8 cellular contexts compared by ENCODE assay signal in genomic region chr3:12484983-12485327, GRCh38. TPM values are rescaled to one million over a fixed set of nuclear protein-coding genes. Genes with fewer than 3 reads are reported as not detected.
DNase-seq lines count a peak whose midpoint lies in the region; FAIRE-seq and TF ChIP-seq lines count a peak whose summit lies in the region.

No MANE protein-coding gene starts in this region.

- intact Hi-C loops in activated CD4-positive, alpha-beta T cell treated with anti-CD3 and anti-CD28 coated beads, Interleukin-2, amount 10 ng/mL, durations not matched to agents 24 days and 14 days (cut with micrococcal nuclease), result loop anchor here (1.0 to 10.0 kb wide), 6 partner anchors 72 to 1690 kb away; partner anchors contain the start of genes LSM3, MKRN2, PPARG and RAF1
- intact Hi-C loops in activated T-helper 2 cell treated with anti-CD3 and anti-CD28 coated beads, Interferon-gamma antibody, Interleukin-2, Interleukin-4, amounts not matched to agents 10 μg/mL and 5 μg/mL and 100 μg/mL, durations not matched to agents 14 hours and 24 hours and 36 hours (cut with micrococcal nuclease), result loop anchor here (1.0 to 5.0 kb wide), 9 partner anchors 63 to 350 kb away; partner anchors contain the start of genes MKRN2, PPARG and RAF1
- intact Hi-C loops in kidney (cut with DNase I), result no loop called here

- H3K27ac ChIP-seq in kidney (ENCODE audit: low read depth in 2 of 2, low read length in 2 of 2) (no peak overlapping the region), thymus (ENCODE audit: low read depth) (peak overlapping the region; percentile 86)

- H3K27me3 Mint-ChIP-seq in activated CD4-positive, alpha-beta T cell treated with anti-CD3 and anti-CD28 coated beads, Interleukin-2, amount 10 ng/mL, durations not matched to agents 24 days and 14 days, result no peaks in the 10 kb centered on the region
- no peaks in the 10 kb centered on the region for H3K27me3 Mint-ChIP-seq in activated T-helper 2 cell treated with anti-CD3 and anti-CD28 coated beads, Interferon-gamma antibody, Interleukin-2, Interleukin-4, amounts not matched to agents 10 μg/mL and 5 μg/mL and 100 μg/mL, durations not matched to agents 14 hours and 24 hours and 36 hours (ENCODE audit: low read depth)

- WGBS in thymus, result 17% methylated on average over 5 of the region's 5 CpGs

- peaks cover 8 to 14% of the 10 kb centered on the region in 2 donors for H3K4me1 ChIP-seq in kidney (ENCODE audit: control insufficient read depth in 1 of 2, insufficient read depth in 1 of 2, low read depth in 1 of 2, low read length in 2 of 2)
- H3K4me1 ChIP-seq in thymus (ENCODE audit: control insufficient read depth, insufficient read depth, low read length), result peaks cover 19% of the 10 kb centered on the region

- no peaks in the 10 kb centered on the region for H3K9me3 Mint-ChIP-seq in activated CD4-positive, alpha-beta T cell treated with anti-CD3 and anti-CD28 coated beads, Interleukin-2, amount 10 ng/mL, durations not matched to agents 24 days and 14 days
- H3K9me3 Mint-ChIP-seq in activated T-helper 2 cell treated with anti-CD3 and anti-CD28 coated beads, Interferon-gamma antibody, Interleukin-2, Interleukin-4, amounts not matched to agents 10 μg/mL and 5 μg/mL and 100 μg/mL, durations not matched to agents 14 hours and 24 hours and 36 hours, result no peaks in the 10 kb centered on the region

- peaks cover 4% of the 10 kb centered on the region for H3K36me3 Mint-ChIP-seq in activated CD4-positive, alpha-beta T cell treated with anti-CD3 and anti-CD28 coated beads, Interleukin-2, amount 10 ng/mL, durations not matched to agents 24 days and 14 days (ENCODE audit: low read depth)
- peaks cover 9% of the 10 kb centered on the region for H3K36me3 Mint-ChIP-seq in activated T-helper 2 cell treated with anti-CD3 and anti-CD28 coated beads, Interferon-gamma antibody, Interleukin-2, Interleukin-4, amounts not matched to agents 10 μg/mL and 5 μg/mL and 100 μg/mL, durations not matched to agents 14 hours and 24 hours and 36 hours (ENCODE audit: low read depth)

- H3K9me3 ChIP-seq in kidney (ENCODE audit: control insufficient read depth in 1 of 2, low read length in 2 of 2), result no peaks in the 10 kb centered on the region
- no peaks in the 10 kb centered on the region for H3K9me3 ChIP-seq in thymus (ENCODE audit: control insufficient read depth)

- no peak for FAIRE-seq in kidney (lab: Jason Lieb, UNC)

- H3K4me1 Mint-ChIP-seq in activated CD4-positive, alpha-beta T cell treated with anti-CD3 and anti-CD28 coated beads, Interleukin-2, amount 10 ng/mL, durations not matched to agents 24 days and 14 days, result peaks cover 24% of the 10 kb centered on the region
- peaks cover 32% of the 10 kb centered on the region for H3K4me1 Mint-ChIP-seq in activated T-helper 2 cell treated with anti-CD3 and anti-CD28 coated beads, Interferon-gamma antibody, Interleukin-2, Interleukin-4, amounts not matched to agents 10 μg/mL and 5 μg/mL and 100 μg/mL, durations not matched to agents 14 hours and 24 hours and 36 hours (ENCODE audit: low read depth)

- H3K27ac Mint-ChIP-seq in activated CD4-positive, alpha-beta T cell treated with anti-CD3 and anti-CD28 coated beads, Interleukin-2, amount 10 ng/mL, durations not matched to agents 24 days and 14 days, result peak overlapping the region; percentile 97
- H3K27ac Mint-ChIP-seq in activated T-helper 2 cell treated with anti-CD3 and anti-CD28 coated beads, Interferon-gamma antibody, Interleukin-2, Interleukin-4, amounts not matched to agents 10 μg/mL and 5 μg/mL and 100 μg/mL, durations not matched to agents 14 hours and 24 hours and 36 hours, result peak overlapping the region; percentile 91

- H3K36me3 ChIP-seq in kidney (ENCODE audit: control insufficient read depth in 1 of 2, insufficient read depth in 2 of 2, low read length in 2 of 2) (no peaks in the 10 kb centered on the region), thymus (ENCODE audit: control insufficient read depth, insufficient read depth) (no peaks in the 10 kb centered on the region)

- TF ChIP-seq CTCF in kidney (IDR thresholded peaks at IDR 0.05; ENCODE audit: borderline replicate concordance, extremely low read depth, insufficient read depth), result no peak

- H3K27me3 ChIP-seq in thymus (ENCODE audit: control insufficient read depth, insufficient read depth), result no peaks in the 10 kb centered on the region

- H3K4me3 ChIP-seq in kidney (ENCODE audit: low read length in 2 of 2) (peak overlapping the region; percentile 70 to 74), thymus (ENCODE audit: low read length) (peak overlapping the region; percentile 82)

- H3K9ac ChIP-seq in kidney (ENCODE audit: low read length in 2 of 2), result peak overlapping the region; percentile 28 to 67

- H3K4me3 Mint-ChIP-seq in activated CD4-positive, alpha-beta T cell treated with anti-CD3 and anti-CD28 coated beads, Interleukin-2, amount 10 ng/mL, durations not matched to agents 24 days and 14 days, result peak overlapping the region; percentile 94
- H3K4me3 Mint-ChIP-seq in activated T-helper 2 cell treated with anti-CD3 and anti-CD28 coated beads, Interferon-gamma antibody, Interleukin-2, Interleukin-4, amounts not matched to agents 10 μg/mL and 5 μg/mL and 100 μg/mL, durations not matched to agents 14 hours and 24 hours and 36 hours (ENCODE audit: low read depth), result peak overlapping the region; percentile 93

- DNase-seq in activated CD4-positive, alpha-beta T cell treated with anti-CD3 and anti-CD28 coated beads, Interleukin-2, amount 10 ng/mL, durations not matched to agents 24 days and 14 days, result no peak
- no peak for DNase-seq in activated CD4-positive, alpha-beta T cell treated with anti-CD3 and anti-CD28 coated beads for 4 hours
- no peak for DNase-seq in activated T-helper 2 cell treated with anti-CD3 and anti-CD28 coated beads, Interferon-gamma antibody, Interleukin-2, Interleukin-4, amounts not matched to agents 10 μg/mL and 5 μg/mL and 100 μg/mL, durations not matched to agents 14 hours and 24 hours and 36 hours (ENCODE audit: low spot score)
- DNase-seq in kidney (no peak), OCI-M2 (lab: John Stamatoyannopoulos, UW; ENCODE audit: unreplicated experiment) (no peak), GM19240 (ENCODE audit: insufficient read length, low spot score) (no peak)
- no peak for DNase-seq in effector CD4-positive, alpha-beta T cell

RNA-seq across cellular contexts. Expression of gene TSEN2, which starts 0.7 kb away (rescaled TPM):
- 30.5 and 39.3 TPM in 2 replicates for total RNA-seq in activated CD4-positive, alpha-beta T cell treated with anti-CD3 and anti-CD28 coated beads, Interleukin-2, amount 10 ng/mL, durations not matched to agents 24 days and 14 days
- 23.6 and 28.5 TPM in 2 replicates for total RNA-seq in activated T-helper 2 cell treated with anti-CD3 and anti-CD28 coated beads, Interferon-gamma antibody, Interleukin-2, Interleukin-4, amounts not matched to agents 10 μg/mL and 5 μg/mL and 100 μg/mL, durations not matched to agents 14 hours and 24 hours and 36 hours
- total RNA-seq in kidney, result 20.7 TPM
- 10.3 TPM for polyA plus RNA-seq in kidney (ENCODE audit: insufficient read depth, low read depth, low replicate concordance)
- polyA plus RNA-seq in thymus, result 18.6 TPM
